8 cellular contexts compared by ENCODE assay signal in genomic region chr7:832292-832967, GRCh38. TPM values are rescaled to one million over a fixed set of nuclear protein-coding genes. Genes with fewer than 3 reads are reported as not detected.
DNase-seq lines count a peak whose midpoint lies in the region; ATAC-seq and TF ChIP-seq lines count a peak whose summit lies in the region.

Gene SUN1, plus strand, starts transcription at chr7:832476. Its CDS starts 49 bp downstream, at chr7:832525.

- no peaks in the 10 kb centered on the region for H3K9me3 ChIP-seq in Loucy (ENCODE audit: insufficient read depth, low read depth, low read length)
- H3K9me3 ChIP-seq in ovary, result no peaks in the 10 kb centered on the region

- peak; percentile 32 for ATAC-seq in GM21515 (IDR thresholded peaks at IDR 0.05; ENCODE audit: unreplicated experiment)

- intact Hi-C loops in ovary (cut with DNase I), result loop anchor here in 2 of 4 donors (5.0 to 10.0 kb wide), 3 partner anchors 35 to 48 kb away; no protein-coding TSS in a partner anchor

- H3K79me2 ChIP-seq in Loucy (ENCODE audit: insufficient read depth, low read length), result peaks cover 81% of the 10 kb centered on the region

- no peak for TF ChIP-seq POLR2A in ovary (IDR thresholded peaks at IDR 0.05)

- H2AFZ ChIP-seq in Loucy (ENCODE audit: low read length), result no peak within 1 kb of the TSS

- peaks cover 3% of the 10 kb centered on the region; the same call in 1 of the 2 replicates for H3K36me3 ChIP-seq in Loucy (ENCODE audit: insufficient read depth, low read length)
- no peaks in the 10 kb centered on the region for H3K36me3 ChIP-seq in ovary
- no peaks in the 10 kb centered on the region for H3K36me3 ChIP-seq in urinary bladder (ENCODE audit: insufficient read depth)

- peak; percentile 60 for DNase-seq in AG20443 (ENCODE audit: low spot score)
- peak; percentile 72 to 73 for DNase-seq in activated T-cell treated with anti-CD3 and anti-CD28 coated beads, Interleukin-2, amount 50 U/mL, for 48 hours
- peak; percentile 84 for DNase-seq in fibroblast of pulmonary artery (ENCODE audit: low read depth)
- DNase-seq in ovary, result peak in 1 of 5 donors; percentile 69
- DNase-seq in NCI-H524 (lab: John Stamatoyannopoulos, UW), result no peak

- TF ChIP-seq CTCF in Loucy (conservative IDR thresholded peaks at IDR 0.05; ENCODE audit: low read length) (no peak), fibroblast of pulmonary artery (IDR thresholded peaks at IDR 0.05; ENCODE audit: low read length, missing control alignments) (no peak), ovary (IDR thresholded peaks at IDR 0.05) (no peak)

- WGBS in ovary, 3 donors, result 43 to 49% (median 49%) methylated on average over 22 of the region's 22 CpGs
- WGBS in urinary bladder, result 55% methylated on average over 22 of the region's 22 CpGs

- TF ChIP-seq EP300 in ovary (IDR thresholded peaks at IDR 0.05), result no peak

- H3K27ac ChIP-seq in ovary (peak within 1 kb of the TSS; percentile 77 to 89), urinary bladder (ENCODE audit: low read depth) (peak within 1 kb of the TSS; percentile 79)

- H3K27me3 ChIP-seq in Loucy (ENCODE audit: insufficient read depth, low read length, poor library complexity, severe bottlenecking), result no peaks in the 10 kb centered on the region
- no peaks in the 10 kb centered on the region for H3K27me3 ChIP-seq in ovary

- peaks cover 30% of the 10 kb centered on the region for H4K20me1 ChIP-seq in Loucy (ENCODE audit: insufficient read depth, low read length, poor library complexity, severe bottlenecking)

- H3K9ac ChIP-seq in Loucy (ENCODE audit: low read depth, low read length, poor library complexity, severe bottlenecking), result peak within 1 kb of the TSS; percentile 24

- peaks cover 3% of the 10 kb centered on the region; the same call in 1 of the 2 replicates for H3F3A ChIP-seq in Loucy (ENCODE audit: low read depth)

- H3K9me2 ChIP-seq in Loucy (replicated peaks; ENCODE audit: low read depth, low read length), result no peaks in the 10 kb centered on the region

- H3K4me2 ChIP-seq in Loucy (ENCODE audit: low read depth, low read length, poor library complexity, severe bottlenecking), result peak within 1 kb of the TSS; percentile 69

- H3K4me3 ChIP-seq in Loucy (ENCODE audit: low read length, poor library complexity, severe bottlenecking), result peak within 1 kb of the TSS; percentile 48
- peak within 1 kb of the TSS; percentile 27 for H3K4me3 ChIP-seq in fibroblast of pulmonary artery (replicated peaks; ENCODE audit: low read depth, low read length)
- H3K4me3 ChIP-seq in ovary, result peak within 1 kb of the TSS; percentile 19
- peak within 1 kb of the TSS; percentile 12 for H3K4me3 ChIP-seq in urinary bladder (ENCODE audit: low read depth, low read length)

- peaks cover 15% of the 10 kb centered on the region for H3K4me1 ChIP-seq in Loucy (ENCODE audit: insufficient read depth, low read length, poor library complexity, severe bottlenecking)
- H3K4me1 ChIP-seq in ovary (ENCODE audit: insufficient read depth), result peaks cover 34% of the 10 kb centered on the region
- H3K4me1 ChIP-seq in urinary bladder (ENCODE audit: insufficient read depth), result peaks cover 5% of the 10 kb centered on the region

RNA-seq across cellular contexts. Expression of gene SUN1, which starts in this region (rescaled TPM):
- 100 to 1,000 TPM; 140 to 196 (median 154) TPM for total RNA-seq in ovary
- polyA plus RNA-seq in ovary, result 100 to 1,000 TPM; 100 to 135 TPM
- 238 TPM for total RNA-seq in urinary bladder
- polyA plus RNA-seq in urinary bladder, result 103 TPM

Comparison
In these comparisons a context has a peak if more than half of its experiments do, and no peak if none do; other contexts are left out.
1. DNase-seq: peak in AG20443 (single experiment), activated T-cell treated with anti-CD3 and anti-CD28 coated beads, Interleukin-2, amount 50 U/mL, for 48 hours (2 of 2) and fibroblast of pulmonary artery (single experiment); none in NCI-H524 (0 of 2).
2. Peak in every context shown above with its lines, with median percentiles within 50 percentile points of each other: H3K4me3 ChIP-seq.